9 cellular contexts compared by ENCODE assay signal in genomic region chr10:119726291-119727261, GRCh38. TPM values are rescaled to one million over a fixed set of nuclear protein-coding genes. Genes with fewer than 3 reads are reported as not detected.
DNase-seq lines count a peak whose midpoint lies in the region; ATAC-seq, FAIRE-seq and TF ChIP-seq lines count a peak whose summit lies in the region.
"Had no signal": no experiment of that assay in that cellular context is flagged by ENCODE, and none has a peak within 500 bp of the region (broad histone marks: within the 10 kb centered on the region; RNA-seq: fewer than 3 reads in every experiment).

No MANE protein-coding gene starts in this region.

- H3K4me1 ChIP-seq in A549 (peaks cover 13% of the 10 kb centered on the region; the same call in 2 of the 3 replicates), HAP-1 (peaks cover 41% of the 10 kb centered on the region), esophagus muscularis mucosa (peaks cover 28 to 45% (median 38%) of the 10 kb centered on the region in 4 donors), osteoblast (ENCODE audit: insufficient read depth, low read length) (peaks cover 11% of the 10 kb centered on the region)

- TF ChIP-seq POLR2A in A549 (IDR thresholded peaks at IDR 0.05; ENCODE audit: low read length): no peak
- no peak for TF ChIP-seq POLR2A in esophagus muscularis mucosa (IDR thresholded peaks at IDR 0.05; ENCODE audit: low read depth)

- ATAC-seq in A549: peak; percentile 34 to 55
- ATAC-seq in HG03457 (IDR thresholded peaks at IDR 0.05; ENCODE audit: unreplicated experiment): no peak
- ATAC-seq in HG02623 (IDR thresholded peaks at IDR 0.05; ENCODE audit: unreplicated experiment): no peak

- TF ChIP-seq CTCF in A549 (IDR thresholded peaks at IDR 0.05) (no peak), WI38 (IDR thresholded peaks at IDR 0.05; ENCODE audit: low read depth, low read length) (no peak), esophagus muscularis mucosa (IDR thresholded peaks at IDR 0.05) (no peak), osteoblast (IDR thresholded peaks at IDR 0.05; ENCODE audit: extremely low read depth, low read depth, low read length) (no peak)

- H3K27ac ChIP-seq in A549 (peak overlapping the region; percentile 74 to 93), esophagus muscularis mucosa (replicated peaks in 1 of 4) (peak overlapping the region; percentile 90 to 97 (median 96)), osteoblast (ENCODE audit: low read depth, low read length) (no peak overlapping the region)

- POLR2A ChIA-PET in A549 (lab: Yijun Ruan, JAX): interaction anchor here (0.5 to 1.7 kb wide), 19 partner anchors 8 to 180 kb away, joined by 3 to 17 read pairs (median 4); partner anchors contain the start of genes BAG3, SEC23IP and TIAL1

- no peaks in the 10 kb centered on the region for H4K20me1 ChIP-seq in osteoblast (ENCODE audit: insufficient read depth, low read length)

- H3K9me3 ChIP-seq in A549: no peaks in the 10 kb centered on the region
- no peaks in the 10 kb centered on the region for H3K9me3 ChIP-seq in HAP-1
- no peaks in the 10 kb centered on the region for H3K9me3 ChIP-seq in esophagus muscularis mucosa
- no peaks in the 10 kb centered on the region for H3K9me3 ChIP-seq in osteoblast (ENCODE audit: low read depth, low read length)

- H3K4me2 ChIP-seq in A549 (peak overlapping the region; percentile 93), osteoblast (ENCODE audit: insufficient read depth, low read length) (peak overlapping the region; percentile 95)

- intact Hi-C loops in esophagus muscularis mucosa (cut with DNase I): loop anchor here (5.0 kb wide), 2 partner anchors 39 to 129 kb away; partner anchors contain the start of gene TIAL1

- H3K4me3 ChIP-seq in A549: peak overlapping the region; percentile 82
- H3K4me3 ChIP-seq in HAP-1: peak overlapping the region; percentile 51
- peak overlapping the region; percentile 78 for H3K4me3 ChIP-seq in WI38 (ENCODE audit: low read depth, low read length)
- H3K4me3 ChIP-seq in esophagus muscularis mucosa: peak overlapping the region; percentile 69 to 97 (median 95)
- H3K4me3 ChIP-seq in osteoblast (ENCODE audit: insufficient read depth, low read length): peak overlapping the region; percentile 85

- 67% methylated on average over 15 of the region's 57 CpGs for WGBS in A549 (ENCODE audit: missing lambda C conversion rate)
- 23% methylated on average over 27 of the region's 57 CpGs for WGBS in esophagus muscularis mucosa

- peaks cover 17% of the 10 kb centered on the region for H3K79me2 ChIP-seq in osteoblast (ENCODE audit: insufficient read depth, low read length)

- no peaks in the 10 kb centered on the region for H3K27me3 ChIP-seq in HAP-1 (ENCODE audit: low read depth)
- no peaks in the 10 kb centered on the region for H3K27me3 ChIP-seq in esophagus muscularis mucosa
- H3K27me3 ChIP-seq in osteoblast (ENCODE audit: insufficient read depth, low read length): no peaks in the 10 kb centered on the region

- peak overlapping the region; percentile 82 for H2AFZ ChIP-seq in osteoblast (ENCODE audit: low read length)

- in situ Hi-C loops in HAP-1 (cut with MboI; ENCODE audit: low sequenced_read_pairs): no loop called here

- no peak for FAIRE-seq in A549 (lab: Jason Lieb, UNC)
- FAIRE-seq: frontal cortex had no signal

- CTCF ChIA-PET in A549 (lab: Yijun Ruan, JAX): interaction anchor here (1.0 to 3.9 kb wide), 14 partner anchors 9 to 154 kb away, joined by 3 to 18 read pairs (median 6); partner anchors contain the start of gene BAG3

- H3K36me3 ChIP-seq in HAP-1 (replicated peaks) (no peaks in the 10 kb centered on the region), esophagus muscularis mucosa (peaks cover 0 to 7% (median 0%) of the 10 kb centered on the region in 4 donors), osteoblast (ENCODE audit: insufficient read depth, low read length) (no peaks in the 10 kb centered on the region)

- TF ChIP-seq EP300 in A549 (IDR thresholded peaks at IDR 0.05): no peak
- TF ChIP-seq EP300 in esophagus muscularis mucosa (IDR thresholded peaks at IDR 0.05): no peak

- DNase-seq in A549 (ENCODE audit: low read depth in 1 of 2, low spot score in 1 of 2) (no peak), HAP-1 (ENCODE audit: low spot score in 2 of 2) (peak; percentile 33 to 76), esophagus muscularis mucosa (ENCODE audit: extremely low spot score) (no peak), osteoblast (ENCODE audit: insufficient read length, low spot score, missing footprints) (no peak), OCI-M1 (lab: John Stamatoyannopoulos, UW) (no peak)

- no peak for TF ChIP-seq RAD21 in A549 (conservative IDR thresholded peaks at IDR 0.05 in 1 of 2, IDR thresholded peaks at IDR 0.05 in 1 of 2)

TF ChIP-seq in A549, 52 proteins besides CTCF, POLR2A, EP300 and RAD21:
- TF ChIP-seq NFE2L2 (conservative IDR thresholded peaks at IDR 0.05; ENCODE audit: low read length) (no peak), ZNF302 (CRISPR knock-in tag; IDR thresholded peaks at IDR 0.05) (no peak), MYC (IDR thresholded peaks at IDR 0.05; ENCODE audit: borderline replicate concordance, low read length) (no peak), HMGXB4 (CRISPR knock-in tag; IDR thresholded peaks at IDR 0.05; ENCODE audit: borderline replicate concordance) (no peak), HDAC2 (IDR thresholded peaks at IDR 0.05) (no peak), CEBPB (IDR thresholded peaks at IDR 0.05) (no peak), ELK1 (IDR thresholded peaks at IDR 0.05; ENCODE audit: low read depth, low read length) (no peak), JUN (IDR thresholded peaks at IDR 0.05) (no peak), GATA3 (IDR thresholded peaks at IDR 0.05; ENCODE audit: borderline replicate concordance) (no peak), RARB (CRISPR knock-in tag; IDR thresholded peaks at IDR 0.05) (no peak)

RNA-seq across cellular contexts. Expression of gene INPP5F, which starts 0.7 kb away (rescaled TPM):
- polyA plus RNA-seq in A549 (2011; rRNA removed) (7.7 and 8.3 TPM in 2 replicates), A549 (2017; fragmentation: RNase III; extraction: RNeasy Plus Mini Kit Qiagen cat#74134 plus additional on column Dnase treatment) (5.6 to 6.2 TPM (median 5.6 TPM) in 3 replicates)
- polyA plus RNA-seq in A549 (2012; cell fraction: cytosol; rRNA removed): 2.8 and 3.2 TPM in 2 replicates
- polyA plus RNA-seq in A549 (2012; cell fraction: nucleus; rRNA removed): 2.4 and 4.2 TPM in 2 replicates
- 5.5 and 9.3 TPM in 2 replicates for polyA minus RNA-seq in A549 (2011; rRNA and poly(A)+ RNA removed)
- total RNA-seq in esophagus muscularis mucosa (10 to 100 TPM; 15.1 to 24.0 (median 19.0) TPM), osteoblast (10.9 and 11.2 TPM in 2 replicates)

Comparison
In these comparisons a context has a peak if more than half of its experiments do, and no peak if none do; other contexts are left out.
1. ATAC-seq: peak in A549 (2 of 2); none in HG03457 (single experiment) and HG02623 (single experiment).
2. DNase-seq: peak in HAP-1 (2 of 2); none in A549 (0 of 2), esophagus muscularis mucosa (single experiment), osteoblast (single experiment) and OCI-M1 (single experiment).
3. Peak in every context shown above with its lines, with median percentiles within 50 percentile points of each other: H3K4me3 ChIP-seq.